In genomic region chr20:35020108-35021031, GRCh38 we compare ENCODE assay signal across 15 cellular contexts.
DNase-seq lines count a peak whose midpoint lies in the region; ATAC-seq and TF ChIP-seq lines count a peak whose summit lies in the region.
"Had no signal": no experiment of that assay in that cellular context is flagged by ENCODE, and none has a peak within 500 bp of the region (broad histone marks: within the 10 kb centered on the region; RNA-seq: fewer than 3 reads in every experiment).

No MANE protein-coding gene starts in this region.

- H4K8ac ChIP-seq in IMR-90 (ENCODE audit: low read depth in 2 of 2, low read length in 2 of 2) (no peak overlapping the region), neuronal stem cell (ENCODE audit: low read depth, low read length) (no peak overlapping the region)

- H3K4ac ChIP-seq in IMR-90 (ENCODE audit: low read depth, low read length) (no peak overlapping the region), neuronal stem cell (ENCODE audit: low read length) (no peak overlapping the region)

- TF ChIP-seq CTCF in CD14-positive monocyte (IDR thresholded peaks at IDR 0.05), result no peak
- TF ChIP-seq CTCF in IMR-90 (conservative IDR thresholded peaks at IDR 0.05; ENCODE audit: low read depth, low read length), result no peak

- H2BK15ac ChIP-seq in IMR-90 (ENCODE audit: low read depth, low read length) (no peak overlapping the region), neuronal stem cell (ENCODE audit: low read length) (no peak overlapping the region)

- H3K27ac Mint-ChIP-seq in CD14-positive monocyte, result peak overlapping the region in 4 of 7 donors; percentile 3 to 21 (median 8)
- H3K27ac Mint-ChIP-seq: mesothelial cell of epicardium had no signal

- H3K4me1 Mint-ChIP-seq in CD14-positive monocyte, result no peaks in the 10 kb centered on the region

- POLR2A ChIA-PET in IMR-90 (lab: Charles Lee; ENCODE audit: unreplicated experiment), result no interaction called here

- H2AK5ac ChIP-seq in IMR-90 (ENCODE audit: low read depth, low read length), result no peak overlapping the region
- no peak overlapping the region for H2AK5ac ChIP-seq in neuronal stem cell (ENCODE audit: low read depth, low read length)

- no peak for ATAC-seq in IMR-90 (ENCODE audit: low read depth)
- ATAC-seq in esophagus mucosa, result peak; percentile 22
- no peak for ATAC-seq in HG02870 (IDR thresholded peaks at IDR 0.05; ENCODE audit: unreplicated experiment)

- H2BK5ac ChIP-seq in IMR-90 (ENCODE audit: low read depth, low read length, poor library complexity, severe bottlenecking) (no peak overlapping the region), neuronal stem cell (ENCODE audit: low read length) (no peak overlapping the region)

- no peak for DNase-seq in CD14-positive monocyte (ENCODE audit: low spot score)
- no peak for DNase-seq in IMR-90
- no peak for DNase-seq in neuronal stem cell (ENCODE audit: low spot score)
- DNase-seq in NCI-H2081 (lab: John Stamatoyannopoulos, UW), result no peak
- no peak for DNase-seq in NCI-H748 (lab: John Stamatoyannopoulos, UW; ENCODE audit: unreplicated experiment)
- DNase-seq in middle frontal gyrus (ENCODE audit: extremely low spot score, low spot score), result no peak
- DNase-seq: GDM1, MV-4-11, NCI-H226, retina had no signal

- TF ChIP-seq POLR2A in IMR-90 (IDR thresholded peaks at IDR 0.05; ENCODE audit: low read depth, low read length), result no peak

- no peak overlapping the region for H2BK20ac ChIP-seq in IMR-90 (ENCODE audit: low read depth, low read length)

- H3K27me3 Mint-ChIP-seq in CD14-positive monocyte (ENCODE audit: low read depth in 3 of 3), result no peaks in the 10 kb centered on the region

- peak overlapping the region; percentile 12 for H2AFZ ChIP-seq in IMR-90 (replicated peaks; ENCODE audit: low read length, poor library complexity)
- H2AFZ ChIP-seq in neuronal stem cell (ENCODE audit: low read length), result no peak overlapping the region

- H3K4me1 ChIP-seq in IMR-90 (ENCODE audit: control insufficient read depth, insufficient read depth, low read length) (peaks cover 8% of the 10 kb centered on the region), neuronal stem cell (ENCODE audit: control insufficient read depth in 2 of 2, insufficient read depth in 1 of 2, low read depth in 1 of 2, low read length in 2 of 2) (no peaks in the 10 kb centered on the region)
- H3K4me1 ChIP-seq: Peyer's patch had no signal

- CTCF ChIA-PET in IMR-90 (lab: Yijun Ruan, JAX), result no interaction called here

- dilution Hi-C loops in IMR-90 (cut with HindIII; ENCODE audit: low sequenced_read_pairs, unreplicated experiment), result no loop called here

- H3K4me3 ChIP-seq in IMR-90 (ENCODE audit: insufficient read depth, low read depth, low read length) (no peak overlapping the region), neuronal stem cell (ENCODE audit: low read length in 2 of 2) (no peak overlapping the region)
- H3K4me3 ChIP-seq: Peyer's patch had no signal

- H3K27ac ChIP-seq in IMR-90 (ENCODE audit: insufficient read depth, low read length) (no peak overlapping the region), neuronal stem cell (replicated peaks; ENCODE audit: low read length) (no peak overlapping the region)
- H3K27ac ChIP-seq: C4-2B had no signal

- H3K9ac ChIP-seq in IMR-90 (ENCODE audit: low read depth, low read length) (no peak overlapping the region), neuronal stem cell (ENCODE audit: low read depth, low read length, poor library complexity) (no peak overlapping the region)

- H3K14ac ChIP-seq in IMR-90 (replicated peaks; ENCODE audit: low read depth, low read length) (no peak overlapping the region), neuronal stem cell (ENCODE audit: low read length) (no peak overlapping the region)

- H3K9me1 ChIP-seq in IMR-90 (ENCODE audit: insufficient read depth, low read length), result peaks cover 10% of the 10 kb centered on the region

- H3K23ac ChIP-seq in IMR-90 (ENCODE audit: low read depth, low read length) (no peak overlapping the region), neuronal stem cell (ENCODE audit: low read depth, low read length, poor library complexity) (peak overlapping the region; percentile 27)

- H4K91ac ChIP-seq in IMR-90 (ENCODE audit: insufficient read depth, low read depth, low read length), result no peak overlapping the region
- no peak overlapping the region for H4K91ac ChIP-seq in neuronal stem cell (ENCODE audit: low read depth, low read length, poor library complexity)

- H2AK9ac ChIP-seq in IMR-90 (replicated peaks; ENCODE audit: low read depth, low read length, poor library complexity), result no peak overlapping the region

- H3K36me3 Mint-ChIP-seq in CD14-positive monocyte, result peaks cover 75 to 91% of the 10 kb centered on the region in 2 donors

- H3K79me1 ChIP-seq in IMR-90 (ENCODE audit: low read depth in 1 of 2, low read length in 2 of 2) (peaks cover 20 to 80% of the 10 kb centered on the region in 2 experiments), neuronal stem cell (ENCODE audit: low read depth, low read length) (peaks cover 5% of the 10 kb centered on the region)

- BruUV-seq in IMR-90 (replicated peaks; lab: Mats Ljungman, UMichigan), result no TSS peak

- H3K27me3 ChIP-seq in IMR-90 (ENCODE audit: control insufficient read depth, insufficient read depth, low read length) (no peaks in the 10 kb centered on the region), neuronal stem cell (ENCODE audit: control insufficient read depth in 3 of 3, insufficient read depth in 3 of 3, low read depth in 1 of 3, low read length in 3 of 3) (no peaks in the 10 kb centered on the region)
- H3K27me3 ChIP-seq: Peyer's patch had no signal

- in situ Hi-C loops in IMR-90 (cut with MboI; ENCODE audit: low sequenced_read_pairs), result no loop called here

- no peak overlapping the region for H3K56ac ChIP-seq in IMR-90 (ENCODE audit: extremely low read depth, insufficient read depth, low read length)

- no peak overlapping the region for H4K5ac ChIP-seq in IMR-90 (ENCODE audit: low read depth, low read length)

- H2BK120ac ChIP-seq in IMR-90 (ENCODE audit: low read depth, low read length), result no peak overlapping the region
- H2BK120ac ChIP-seq in neuronal stem cell (ENCODE audit: low read depth, low read length), result no peak overlapping the region

- H3K36me3 ChIP-seq in IMR-90 (ENCODE audit: control insufficient read depth, insufficient read depth, low read length), result peaks cover 58% of the 10 kb centered on the region
- H3K36me3 ChIP-seq in neuronal stem cell (replicated peaks in 1 of 2; ENCODE audit: control insufficient read depth in 2 of 2, insufficient read depth in 2 of 2, low read length in 2 of 2), result peaks cover 33 to 93% of the 10 kb centered on the region in 2 donors

- H3K9me3 Mint-ChIP-seq in CD14-positive monocyte, result no peaks in the 10 kb centered on the region
- H3K9me3 Mint-ChIP-seq: mesothelial cell of epicardium had no signal

- H3K9me3 ChIP-seq in IMR-90 (ENCODE audit: control insufficient read depth, insufficient read depth, low read length) (no peaks in the 10 kb centered on the region), neuronal stem cell (replicated peaks in 1 of 2; ENCODE audit: control insufficient read depth in 2 of 2, insufficient read depth in 1 of 2, low read depth in 1 of 2, low read length in 2 of 2) (no peaks in the 10 kb centered on the region)
- H3K9me3 ChIP-seq: Peyer's patch had no signal

- TF ChIP-seq RAD21 in IMR-90 (IDR thresholded peaks at IDR 0.05; ENCODE audit: low read length), result no peak

- no peak overlapping the region for H3K18ac ChIP-seq in IMR-90 (ENCODE audit: low read depth, low read length)
- no peak overlapping the region for H3K18ac ChIP-seq in neuronal stem cell (ENCODE audit: low read length)

- H3K4me2 ChIP-seq in IMR-90 (ENCODE audit: low read depth, low read length) (no peak overlapping the region), neuronal stem cell (ENCODE audit: insufficient read depth, low read length, poor library complexity, severe bottlenecking) (no peak overlapping the region)

- no peak overlapping the region for H2BK12ac ChIP-seq in neuronal stem cell (ENCODE audit: low read length)

- WGBS in IMR-90 (ENCODE audit: extremely low coverage in 2 of 2, insufficient read length in 1 of 2), 2 experiments, result 85% methylated on average over 4 of the region's 10 CpGs; no CpG with 5 or more reads in 1 of the 2 experiments
- WGBS in neuronal stem cell (ENCODE audit: extremely low coverage in 2 of 2, insufficient read length in 2 of 2, insufficient replicate concordance in 1 of 2), 2 donors, result no CpG with 5 or more reads among the region's 10 CpGs

- intact Hi-C loops in CD14-positive monocyte (cut with micrococcal nuclease) (no loop called here), IMR-90 (cut with micrococcal nuclease) (no loop called here)

- peaks cover 27% of the 10 kb centered on the region for H4K20me1 ChIP-seq in IMR-90 (ENCODE audit: insufficient read depth, low read length)

- H3K4me3 Mint-ChIP-seq in CD14-positive monocyte, result no peak overlapping the region
- H3K4me3 Mint-ChIP-seq: mesothelial cell of epicardium had no signal

TF ChIP-seq in IMR-90, 13 proteins besides CTCF, POLR2A, EP300 and RAD21:
- TF ChIP-seq NFE2L2 (IDR thresholded peaks at IDR 0.05; ENCODE audit: low read depth, low read length), result no peak
- TF ChIP-seq RFX5 (IDR thresholded peaks at IDR 0.05; ENCODE audit: low read depth, low read length), result no peak
- no peak for TF ChIP-seq FOS (IDR thresholded peaks at IDR 0.05; ENCODE audit: low read depth, low read length)
- no peak for TF ChIP-seq CHD1 (IDR thresholded peaks at IDR 0.05; ENCODE audit: low read depth, low read length)
- TF ChIP-seq MAZ (IDR thresholded peaks at IDR 0.05; ENCODE audit: borderline replicate concordance, low read depth, low read length), result no peak
